19 cellular contexts compared by ENCODE assay signal in the genomic region with DNA sequence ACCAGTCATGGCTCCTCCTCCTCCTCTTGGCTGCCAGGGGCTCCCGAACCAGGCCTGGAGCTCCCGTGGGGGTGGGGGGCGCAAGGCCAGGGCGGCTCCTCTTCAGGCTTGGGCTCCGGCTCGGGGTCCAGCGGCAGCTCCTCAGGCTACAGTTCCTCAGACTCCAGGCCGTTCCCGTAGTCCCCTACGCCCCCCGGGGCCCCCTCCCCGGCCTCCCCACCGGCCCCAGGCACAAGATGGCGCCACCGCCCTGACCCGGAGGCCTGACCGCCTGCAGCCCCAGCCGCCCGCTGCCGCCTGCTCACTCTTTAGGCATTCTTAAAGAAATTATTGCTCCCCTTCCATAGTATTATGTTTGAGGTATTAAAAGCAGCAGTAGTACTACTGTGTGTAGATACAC.
"Had no signal": no experiment of that assay in that cellular context is flagged by ENCODE, and none has a peak within 500 bp of the region (broad histone marks: within the 10 kb centered on the region; RNA-seq: fewer than 3 reads in every experiment).

No MANE protein-coding gene starts in this region.

- H3K4me3 Mint-ChIP-seq: activated CD4-positive, alpha-beta memory T cell treated with anti-CD3 and anti-CD28 coated beads for 36 hours; activated T-helper 1 cell treated with anti-CD3 and anti-CD28 coated beads, Interleukin-12 subunit alpha, Interleukin-12 subunit beta, Interleukin-2, Interleukin-4 antibody, amounts not matched to agents 30 ng/mL and 10 ng/mL and 1 ng/mL, durations not matched to agents 14 hours and 24 hours and 36 hours; central memory CD8-positive, alpha-beta T cell; natural killer cell treated with Interleukin-12 subunit alpha and Interleukin-12 subunit beta and Interleukin-15 and Interleukin-18, amount 100 ng/mL, for 72 hours had no signal

- H3K9me3 ChIP-seq: breast epithelium, left ventricle myocardium inferior, neutrophil, ovary, prostate gland, testis had no signal

- H3K27me3 ChIP-seq: neutrophil, ovary, testis had no signal

- H3K27me3 Mint-ChIP-seq: activated CD4-positive, alpha-beta memory T cell treated with anti-CD3 and anti-CD28 coated beads for 36 hours; central memory CD8-positive, alpha-beta T cell; natural killer cell treated with Interleukin-12 subunit alpha and Interleukin-12 subunit beta and Interleukin-15 and Interleukin-18, amount 100 ng/mL, for 72 hours had no signal

- H3K36me3 Mint-ChIP-seq: activated naive CD4-positive, alpha-beta T cell treated with anti-CD3 and anti-CD28 coated beads, Interleukin-2, amount 50 U/mL, for 72 hours had no signal

- H3K4me1 Mint-ChIP-seq: central memory CD8-positive, alpha-beta T cell had no signal

- ATAC-seq: activated naive CD4-positive, alpha-beta T cell treated with anti-CD3 and anti-CD28 coated beads, Interleukin-2, amount 50 U/mL, for 72 hours; natural killer cell treated with Interleukin-12 subunit alpha and Interleukin-12 subunit beta and Interleukin-15 and Interleukin-18, amount 100 ng/mL, for 72 hours had no signal

- H3K9me3 Mint-ChIP-seq: activated CD4-positive, alpha-beta memory T cell treated with anti-CD3 and anti-CD28 coated beads for 36 hours; activated naive CD4-positive, alpha-beta T cell treated with anti-CD3 and anti-CD28 coated beads, Interleukin-2, amount 50 U/mL, for 72 hours; activated T-helper 1 cell treated with anti-CD3 and anti-CD28 coated beads, Interleukin-12 subunit alpha, Interleukin-12 subunit beta, Interleukin-2, Interleukin-4 antibody, amounts not matched to agents 30 ng/mL and 10 ng/mL and 1 ng/mL, durations not matched to agents 14 hours and 24 hours and 36 hours; central memory CD8-positive, alpha-beta T cell; natural killer cell treated with Interleukin-12 subunit alpha and Interleukin-12 subunit beta and Interleukin-15 and Interleukin-18, amount 100 ng/mL, for 72 hours had no signal

- H3K4me3 ChIP-seq: breast epithelium, coronary artery, left ventricle myocardium inferior, ovary, prostate gland, testis had no signal

- H3K27ac Mint-ChIP-seq: activated CD4-positive, alpha-beta memory T cell treated with anti-CD3 and anti-CD28 coated beads for 36 hours; activated naive CD4-positive, alpha-beta T cell treated with anti-CD3 and anti-CD28 coated beads, Interleukin-2, amount 50 U/mL, for 72 hours; activated T-helper 1 cell treated with anti-CD3 and anti-CD28 coated beads, Interleukin-12 subunit alpha, Interleukin-12 subunit beta, Interleukin-2, Interleukin-4 antibody, amounts not matched to agents 30 ng/mL and 10 ng/mL and 1 ng/mL, durations not matched to agents 14 hours and 24 hours and 36 hours; natural killer cell treated with Interleukin-12 subunit alpha and Interleukin-12 subunit beta and Interleukin-15 and Interleukin-18, amount 100 ng/mL, for 72 hours had no signal

- DNase-seq: activated CD4-positive, alpha-beta memory T cell treated with anti-CD3 and anti-CD28 coated beads for 36 hours; activated CD4-positive, alpha-beta T cell treated with anti-CD3 and anti-CD28 coated beads for 4 hours; activated CD4-positive, CD25-positive, alpha-beta regulatory T cell; foreskin fibroblast; left ventricle myocardium inferior; ovary; stimulated activated CD4-positive, alpha-beta T cell treated with anti-CD3 and anti-CD28 coated beads, Interleukin-2, amount 100 ng/mL, for 48 hours; stimulated activated naive CD4-positive, alpha-beta T cell; T-helper 9 cell; testis; trophoblast cell had no signal

- H3K36me3 ChIP-seq: breast epithelium, ovary, prostate gland had no signal

- H3K4me1 ChIP-seq: breast epithelium, left ventricle myocardium inferior, prostate gland, testis had no signal

- H3K27ac ChIP-seq: breast epithelium, coronary artery, left ventricle myocardium inferior, neutrophil, ovary, prostate gland, testis had no signal
